In genomic region chr18:14086459-14087231, GRCh38 we compare ENCODE assay signal across 8 cellular contexts. TPM values are rescaled to one million over a fixed set of nuclear protein-coding genes. Genes with fewer than 3 reads are reported as not detected.
DNase-seq lines count a peak whose midpoint lies in the region; ATAC-seq and TF ChIP-seq lines count a peak whose summit lies in the region.

No MANE protein-coding gene starts in this region.

- H3K27ac ChIP-seq in IMR-90 (ENCODE audit: insufficient read depth, low read length) = no peak overlapping the region

- no peak overlapping the region for H4K5ac ChIP-seq in IMR-90 (ENCODE audit: low read depth, low read length)

- no peak overlapping the region for H3K23ac ChIP-seq in IMR-90 (ENCODE audit: low read depth, low read length)

- H3K9me1 ChIP-seq in IMR-90 (ENCODE audit: insufficient read depth, low read length) = no peaks in the 10 kb centered on the region

- H2BK20ac ChIP-seq in IMR-90 (ENCODE audit: low read depth, low read length) = no peak overlapping the region

- H4K91ac ChIP-seq in IMR-90 (ENCODE audit: insufficient read depth, low read depth, low read length) = no peak overlapping the region

- H2AK9ac ChIP-seq in IMR-90 (replicated peaks; ENCODE audit: low read depth, low read length, poor library complexity) = no peak overlapping the region

- POLR2A ChIA-PET in IMR-90 (lab: Charles Lee; ENCODE audit: unreplicated experiment) = no interaction called here

- H2AFZ ChIP-seq in IMR-90 (replicated peaks; ENCODE audit: low read length, poor library complexity) = peak overlapping the region; percentile 74

- no peaks in the 10 kb centered on the region for H3K36me3 ChIP-seq in IMR-90 (ENCODE audit: control insufficient read depth, insufficient read depth, low read length)

- no peak overlapping the region for H3K9ac ChIP-seq in IMR-90 (ENCODE audit: low read depth, low read length)

- H4K8ac ChIP-seq in IMR-90 (ENCODE audit: low read depth in 2 of 2, low read length in 2 of 2) = no peak overlapping the region

- no peak overlapping the region for H3K56ac ChIP-seq in IMR-90 (ENCODE audit: extremely low read depth, insufficient read depth, low read length)

- DNase-seq in activated T-cell treated with anti-CD3 and anti-CD28 coated beads, Interleukin-2, amount 50 U/mL, for 72 hours = peak in 1 of 2 donors; percentile 19
- DNase-seq in activated T-cell treated with anti-CD3 and anti-CD28 coated beads for 4 hours (no peak), IMR-90 (peak; percentile 37), RPMI7951 (ENCODE audit: low read depth) (peak; percentile 16), fibroblast of peridontal ligament (ENCODE audit: extremely low read depth) (peak; percentile 35), progenitor cell of endocrine pancreas (ENCODE audit: low spot score, unreplicated experiment) (no peak)
- DNase-seq in activated effector memory CD4-positive, alpha-beta T cell treated with anti-CD3 and anti-CD28 coated beads, Interleukin-2, amount 50 U/mL, for 16 hours = no peak

- CTCF ChIA-PET in IMR-90 (lab: Yijun Ruan, JAX) = interaction anchor here (0.6 to 2.0 kb wide), 6 partner anchors 10 to 278 kb away, joined by 3 to 13 read pairs (median 4); partner anchors contain the start of gene MC5R

- no peak overlapping the region for H3K4me3 Mint-ChIP-seq in activated T-cell treated with anti-CD3 and anti-CD28 coated beads, Interleukin-2, amount 50 U/mL, for 72 hours
- H3K4me3 Mint-ChIP-seq in progenitor cell of endocrine pancreas (ENCODE audit: low read depth) = no peak overlapping the region

- no peak overlapping the region for H3K4me3 ChIP-seq in IMR-90 (ENCODE audit: insufficient read depth, low read depth, low read length)

- ATAC-seq in activated T-cell treated with anti-CD3 and anti-CD28 coated beads, Interleukin-2, amount 50 U/mL, for 72 hours (replicated peaks in 1 of 2) = peak; percentile 50 to 61
- ATAC-seq in IMR-90 (ENCODE audit: low read depth) = peak; percentile 88
- ATAC-seq in GM19463 (IDR thresholded peaks at IDR 0.05; ENCODE audit: unreplicated experiment) = no peak

- H3K4me2 ChIP-seq in IMR-90 (ENCODE audit: low read depth, low read length) = no peak overlapping the region

- H3K27me3 Mint-ChIP-seq in activated T-cell treated with anti-CD3 and anti-CD28 coated beads, Interleukin-2, amount 50 U/mL, for 72 hours (ENCODE audit: low read depth) = no peaks in the 10 kb centered on the region
- H3K27me3 Mint-ChIP-seq in progenitor cell of endocrine pancreas = peaks cover 3% of the 10 kb centered on the region

- no peak overlapping the region for H3K14ac ChIP-seq in IMR-90 (replicated peaks; ENCODE audit: low read depth, low read length)

- no peaks in the 10 kb centered on the region for H3K9me3 ChIP-seq in IMR-90 (ENCODE audit: control insufficient read depth, insufficient read depth, low read length)

- WGBS in IMR-90 (ENCODE audit: extremely low coverage in 2 of 2, insufficient read length in 1 of 2), 2 experiments = 10% methylated on average over 3 of the region's 9 CpGs; no CpG with 5 or more reads in 1 of the 2 experiments

- H2AK5ac ChIP-seq in IMR-90 (ENCODE audit: low read depth, low read length) = no peak overlapping the region

- no peaks in the 10 kb centered on the region for H3K36me3 Mint-ChIP-seq in activated T-cell treated with anti-CD3 and anti-CD28 coated beads, Interleukin-2, amount 50 U/mL, for 72 hours (ENCODE audit: insufficient read depth in 2 of 2)
- H3K36me3 Mint-ChIP-seq in progenitor cell of endocrine pancreas (ENCODE audit: insufficient read depth) = no peaks in the 10 kb centered on the region

- H3K79me1 ChIP-seq in IMR-90 (ENCODE audit: low read depth in 1 of 2, low read length in 2 of 2) = no peaks in the 10 kb centered on the region

- TF ChIP-seq POLR2A in IMR-90 (IDR thresholded peaks at IDR 0.05; ENCODE audit: low read depth, low read length) = no peak

- dilution Hi-C loops in IMR-90 (cut with HindIII; ENCODE audit: low sequenced_read_pairs, unreplicated experiment) = no loop called here

- H2BK120ac ChIP-seq in IMR-90 (ENCODE audit: low read depth, low read length) = no peak overlapping the region

- intact Hi-C loops in IMR-90 (cut with micrococcal nuclease) = loop anchor here (1.0 to 5.0 kb wide), 3 partner anchors 262 to 529 kb away; partner anchors contain the start of gene MC5R

- no peaks in the 10 kb centered on the region for H3K27me3 ChIP-seq in IMR-90 (ENCODE audit: control insufficient read depth, insufficient read depth, low read length)

- TF ChIP-seq CTCF in IMR-90 (conservative IDR thresholded peaks at IDR 0.05; ENCODE audit: low read depth, low read length) = peak; percentile 83
- TF ChIP-seq CTCF in progenitor cell of endocrine pancreas (IDR thresholded peaks at IDR 0.05; ENCODE audit: unreplicated experiment) = peak; percentile 90

- in situ Hi-C loops in IMR-90 (cut with MboI; ENCODE audit: low sequenced_read_pairs) = loop anchor here (5.0 kb wide), 1 partner anchor 259 kb away; no protein-coding TSS in a partner anchor

- BruUV-seq in IMR-90 (replicated peaks; lab: Mats Ljungman, UMichigan) = no TSS peak

- H2BK15ac ChIP-seq in IMR-90 (ENCODE audit: low read depth, low read length) = no peak overlapping the region

- peak; percentile 84 for TF ChIP-seq RAD21 in IMR-90 (IDR thresholded peaks at IDR 0.05; ENCODE audit: low read length)

- no peaks in the 10 kb centered on the region for H3K4me1 ChIP-seq in IMR-90 (ENCODE audit: control insufficient read depth, insufficient read depth, low read length)

- no peaks in the 10 kb centered on the region for H4K20me1 ChIP-seq in IMR-90 (ENCODE audit: insufficient read depth, low read length)

- H3K4ac ChIP-seq in IMR-90 (ENCODE audit: low read depth, low read length) = no peak overlapping the region

- no peaks in the 10 kb centered on the region for H3K9me3 Mint-ChIP-seq in activated T-cell treated with anti-CD3 and anti-CD28 coated beads, Interleukin-2, amount 50 U/mL, for 72 hours
- H3K9me3 Mint-ChIP-seq in progenitor cell of endocrine pancreas (ENCODE audit: low read depth) = no peaks in the 10 kb centered on the region

- no peaks in the 10 kb centered on the region for H3K4me1 Mint-ChIP-seq in activated T-cell treated with anti-CD3 and anti-CD28 coated beads, Interleukin-2, amount 50 U/mL, for 72 hours (ENCODE audit: low read depth)
- H3K4me1 Mint-ChIP-seq in progenitor cell of endocrine pancreas (ENCODE audit: low read depth) = no peaks in the 10 kb centered on the region

- no peak overlapping the region for H3K18ac ChIP-seq in IMR-90 (ENCODE audit: low read depth, low read length)

- H2BK5ac ChIP-seq in IMR-90 (ENCODE audit: low read depth, low read length, poor library complexity, severe bottlenecking) = no peak overlapping the region

- no peak overlapping the region for H3K27ac Mint-ChIP-seq in activated T-cell treated with anti-CD3 and anti-CD28 coated beads, Interleukin-2, amount 50 U/mL, for 72 hours
- H3K27ac Mint-ChIP-seq in progenitor cell of endocrine pancreas = no peak overlapping the region

TF ChIP-seq in IMR-90, 13 proteins besides CTCF, POLR2A, EP300 and RAD21:
- TF ChIP-seq, protein P1, sequence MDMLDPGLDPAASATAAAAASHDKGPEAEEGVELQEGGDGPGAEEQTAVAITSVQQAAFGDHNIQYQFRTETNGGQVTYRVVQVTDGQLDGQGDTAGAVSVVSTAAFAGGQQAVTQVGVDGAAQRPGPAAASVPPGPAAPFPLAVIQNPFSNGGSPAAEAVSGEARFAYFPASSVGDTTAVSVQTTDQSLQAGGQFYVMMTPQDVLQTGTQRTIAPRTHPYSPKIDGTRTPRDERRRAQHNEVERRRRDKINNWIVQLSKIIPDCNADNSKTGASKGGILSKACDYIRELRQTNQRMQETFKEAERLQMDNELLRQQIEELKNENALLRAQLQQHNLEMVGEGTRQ (IDR thresholded peaks at IDR 0.05; ENCODE audit: low read depth, low read length) = no peak
- TF ChIP-seq MAZ (IDR thresholded peaks at IDR 0.05; ENCODE audit: borderline replicate concordance, low read depth, low read length) = no peak
- TF ChIP-seq SMC3 (IDR thresholded peaks at IDR 0.05; ENCODE audit: low read depth, low read length) = peak; percentile 53

RNA-seq across cellular contexts. Expression of gene ZNF519, which starts 45.6 kb away (rescaled TPM):
- 10 to 100 TPM; 24.9 to 25.0 TPM for total RNA-seq in activated T-cell treated with anti-CD3 and anti-CD28 coated beads, Interleukin-2, amount 50 U/mL, for 72 hours
- 3.3 and 4.7 TPM in 2 replicates for total RNA-seq in IMR-90 (2012; rRNA removed)
- polyA plus RNA-seq in IMR-90 (2012; rRNA removed) = 2.2 and 2.3 TPM in 2 replicates
- polyA plus RNA-seq in IMR-90 (2012; cell fraction: cytosol; rRNA removed) = 0.45 and 1.3 TPM in 2 replicates
- polyA plus RNA-seq in IMR-90 (2012; cell fraction: nucleus; rRNA removed; ENCODE audit: low replicate concordance) = 1.9 and 6.9 TPM in 2 replicates
- total RNA-seq in RPMI7951 (2014; rRNA removed; shearing (Covaris generic)) = 7.6 and 10.3 TPM in 2 replicates
- total RNA-seq in progenitor cell of endocrine pancreas = 26.2 and 27.4 TPM in 2 replicates

Comparison
In these comparisons a context has a peak if more than half of its experiments do, and no peak if none do; other contexts are left out.
1. DNase-seq: peak in IMR-90 (single experiment), RPMI7951 (single experiment) and fibroblast of peridontal ligament (single experiment); none in activated T-cell treated with anti-CD3 and anti-CD28 coated beads for 4 hours (single experiment), progenitor cell of endocrine pancreas (single experiment) and activated effector memory CD4-positive, alpha-beta T cell treated with anti-CD3 and anti-CD28 coated beads, Interleukin-2, amount 50 U/mL, for 16 hours (single experiment).